In genomic region chr10:17101257-17101909, GRCh38 we compare ENCODE assay signal across 24 cellular contexts. TPM values are rescaled to one million over a fixed set of nuclear protein-coding genes. Genes with fewer than 3 reads are reported as not detected.
DNase-seq lines count a peak whose midpoint lies in the region; ATAC-seq and FAIRE-seq lines count a peak whose summit lies in the region.
"Had no signal": no experiment of that assay in that cellular context is flagged by ENCODE, and none has a peak within 500 bp of the region (broad histone marks: within the 10 kb centered on the region; RNA-seq: fewer than 3 reads in every experiment).

No MANE protein-coding gene starts in this region.

- no peak overlapping the region for H3K27ac ChIP-seq in small intestine (ENCODE audit: low read depth in 1 of 2, low read length in 1 of 2)
- H3K27ac ChIP-seq: neural progenitor cell, SK-N-MC, VCaP had no signal

- no peaks in the 10 kb centered on the region for H3K27me3 ChIP-seq in small intestine (ENCODE audit: control insufficient read depth in 2 of 2, insufficient read depth in 2 of 2, low read length in 2 of 2)
- H3K27me3 ChIP-seq: neural progenitor cell had no signal

- peak; percentile 30 for DNase-seq in RPMI7951 (ENCODE audit: low read depth)
- DNase-seq in left colon: no peak
- peak; percentile 78 for DNase-seq in small intestine
- no peak for DNase-seq in ecto neural progenitor cell (ENCODE audit: low spot score)
- no peak for DNase-seq in OCI-M2 (lab: John Stamatoyannopoulos, UW; ENCODE audit: unreplicated experiment)
- DNase-seq in T-helper 9 cell: no peak
- DNase-seq: activated CD4-positive, alpha-beta T cell treated with anti-CD3 and anti-CD28 coated beads, Interleukin-2, amount 10 ng/mL, durations not matched to agents 24 days and 14 days; activated naive CD4-positive, alpha-beta T cell treated with anti-CD3 and anti-CD28 coated beads, Interleukin-2, amount 10 ng/mL, durations not matched to agents 7 days and 5 days; caudate nucleus; CD4-positive, CD25-positive, alpha-beta regulatory T cell; erythroblast; HCEC 1CT; kidney glomerular epithelial cell; NCI-H1092 treated with DMSO at 0.1 percent for 48 hours; NCI-H2081; RPMI8226; stimulated activated CD4-positive, alpha-beta T cell treated with anti-CD3 and anti-CD28 coated beads, Interleukin-2, amount 100 ng/mL, for 24 hours; stimulated activated naive B cell treated with anti-CD40 and anti-IgM and Interleukin-4, amounts not matched to agents 10 μg/mL and 1 μg/mL and 100 μg/mL, for 72 hours had no signal

- no peak overlapping the region for H3K4me3 ChIP-seq in small intestine (ENCODE audit: low read depth in 1 of 2, low read length in 2 of 2)
- H3K4me3 ChIP-seq: neural progenitor cell, SK-N-MC, thoracic aorta had no signal

- H3K9me3 ChIP-seq in small intestine (ENCODE audit: control insufficient read depth, low read depth): no peaks in the 10 kb centered on the region
- H3K9me3 ChIP-seq: thoracic aorta had no signal

- intact Hi-C loops in left colon (cut with DNase I, micrococcal nuclease): no loop called here

- H3K4me1 ChIP-seq in small intestine (ENCODE audit: control insufficient read depth in 2 of 2, insufficient read depth in 1 of 2, low read depth in 1 of 2, low read length in 1 of 2): no peaks in the 10 kb centered on the region
- H3K4me1 ChIP-seq: neural progenitor cell had no signal

- FAIRE-seq in small intestine (lab: Jason Lieb, UNC): no peak

- ATAC-seq in GM19463 (IDR thresholded peaks at IDR 0.05; ENCODE audit: unreplicated experiment) (peak; percentile 63), left colon (peak; percentile 88), GM19455 (IDR thresholded peaks at IDR 0.05; ENCODE audit: unreplicated experiment) (no peak)
- ATAC-seq: stimulated activated naive B cell treated with anti-CD40 and anti-IgM and Interleukin-4, amounts not matched to agents 10 μg/mL and 1 μg/mL and 100 μg/mL, for 72 hours had no signal

- WGBS in small intestine, 3 donors: 30 to 62% (median 47%) methylated on average over 7 of the region's 7 CpGs

- H3K36me3 ChIP-seq in small intestine (ENCODE audit: control insufficient read depth in 2 of 2, insufficient read depth in 2 of 2, low read length in 2 of 2): no peaks in the 10 kb centered on the region
- H3K36me3 ChIP-seq: neural progenitor cell, thoracic aorta had no signal

RNA-seq across cellular contexts. Expression of gene CUBN, which starts 28.2 kb away (rescaled TPM):
- total RNA-seq in RPMI7951 (2014; rRNA removed; shearing (Covaris generic)): 0.98 and 2.9 TPM in 2 replicates
- total RNA-seq in left colon: under 1 TPM; 0.37 to 0.42 TPM
- under 1 TPM in 1 of 3 donors, not detected in 2; 0.18 TPM for polyA plus RNA-seq in small intestine

Comparison
In these comparisons a context has a peak if more than half of its experiments do, and no peak if none do; other contexts are left out.
1. DNase-seq: peak in RPMI7951 (single experiment) and small intestine (single experiment); none in left colon (0 of 2), ecto neural progenitor cell (single experiment), OCI-M2 (single experiment) and T-helper 9 cell (single experiment).